Comparison of ENCODE assay signal across 8 cellular contexts in genomic region chr6:149965191-149966020, GRCh38. TPM values are rescaled to one million over a fixed set of nuclear protein-coding genes. Genes with fewer than 3 reads are reported as not detected.
DNase-seq lines count a peak whose midpoint lies in the region; ATAC-seq and TF ChIP-seq lines count a peak whose summit lies in the region.

No MANE protein-coding gene starts in this region.

- H3K36me3 Mint-ChIP-seq in activated B cell treated with CpG ODN at 0.5 μM for 24 hours (ENCODE audit: low read depth), result peaks cover 2% of the 10 kb centered on the region

- no peaks in the 10 kb centered on the region for H3K9me3 ChIP-seq in gastrocnemius medialis

- peak overlapping the region; percentile 51 for H3K4me3 ChIP-seq in fibroblast of pulmonary artery (replicated peaks; ENCODE audit: low read depth, low read length)
- peak overlapping the region; percentile 54 to 82 (median 56) for H3K4me3 ChIP-seq in gastrocnemius medialis

- peak overlapping the region; percentile 91 for H3K4me3 Mint-ChIP-seq in activated B cell treated with CpG ODN at 0.5 μM for 24 hours

- peaks cover 49 to 62% (median 56%) of the 10 kb centered on the region in 3 donors for H3K27me3 ChIP-seq in gastrocnemius medialis

- H3K9me3 Mint-ChIP-seq in activated B cell treated with CpG ODN at 0.5 μM for 24 hours, result no peaks in the 10 kb centered on the region

- H3K4me1 ChIP-seq in gastrocnemius medialis, result peaks cover 15 to 24% of the 10 kb centered on the region in 2 donors

- H3K27me3 Mint-ChIP-seq in activated B cell treated with CpG ODN at 0.5 μM for 24 hours, result peaks cover 78% of the 10 kb centered on the region

- H3K4me1 Mint-ChIP-seq in activated B cell treated with CpG ODN at 0.5 μM for 24 hours, result peaks cover 27% of the 10 kb centered on the region

- in situ Hi-C loops in gastrocnemius medialis (cut with MboI; ENCODE audit: low sequenced_read_pairs in 4 of 4), result no loop called here

- POLR2A ChIA-PET in activated B cell treated with CpG ODN at 0.5 μM for 24 hours (lab: Charles Lee), result interaction anchor here (0.5 kb wide), 1 partner anchor 832 kb away, joined by 4 read pairs; no protein-coding TSS in a partner anchor

- TF ChIP-seq CTCF in activated B cell treated with CpG ODN at 0.5 μM for 24 hours (IDR thresholded peaks at IDR 0.05) (no peak), fibroblast of pulmonary artery (IDR thresholded peaks at IDR 0.05; ENCODE audit: low read length, missing control alignments) (no peak), gastrocnemius medialis (IDR thresholded peaks at IDR 0.05 in 4 of 5, conservative IDR thresholded peaks at IDR 0.05 in 1 of 5) (no peak)

- CTCF ChIA-PET in activated B cell treated with CpG ODN at 0.5 μM for 24 hours (lab: Charles Lee), result interaction anchor here (0.7 kb wide), 1 partner anchor 9 kb away, joined by 3 read pairs; no protein-coding TSS in a partner anchor

- ATAC-seq in activated B cell treated with CpG ODN at 0.5 μM for 24 hours (ENCODE audit: low read depth) (no peak), gastrocnemius medialis (no peak), HG03439 (IDR thresholded peaks at IDR 0.05; ENCODE audit: unreplicated experiment) (no peak), HG02840 (IDR thresholded peaks at IDR 0.05; ENCODE audit: low FRiP score, unreplicated experiment) (no peak)

- DNase-seq in GM03348 (ENCODE audit: low spot score) (peak; percentile 45), activated B cell treated with CpG ODN at 0.5 μM for 24 hours (no peak), fibroblast of pulmonary artery (ENCODE audit: low read depth) (peak; percentile 20), gastrocnemius medialis (no peak), NOMO-1 treated with dmso at 0.1 percent for 144 hours (lab: John Stamatoyannopoulos, UW; ENCODE audit: unreplicated experiment) (no peak), COR-L47 (lab: John Stamatoyannopoulos, UW) (no peak)

- no peak for TF ChIP-seq POLR2A in gastrocnemius medialis (IDR thresholded peaks at IDR 0.05)

- intact Hi-C loops in activated B cell treated with CpG ODN at 0.5 μM for 24 hours (cut with micrococcal nuclease) (no loop called here), gastrocnemius medialis (cut with DNase I; ENCODE audit: low total_unique reads) (no loop called here)

- H3K27ac ChIP-seq in gastrocnemius medialis, result no peak overlapping the region

- H3K36me3 ChIP-seq in gastrocnemius medialis, result no peaks in the 10 kb centered on the region

- peak overlapping the region; percentile 13 for H3K27ac Mint-ChIP-seq in activated B cell treated with CpG ODN at 0.5 μM for 24 hours

RNA-seq across cellular contexts. Expression of gene ULBP1, which starts 1.7 kb away (rescaled TPM):
- total RNA-seq in activated B cell treated with CpG ODN at 0.5 μM for 24 hours, result 1.9 and 2.2 TPM in 2 replicates
- total RNA-seq in gastrocnemius medialis, result under 1 TPM in 1 of 4 donors, not detected in 3; 0.16 TPM

RNA-seq across cellular contexts. Expression of gene ULBP2, which starts 23.6 kb away (rescaled TPM):
- 0.29 and 0.37 TPM in 2 replicates for total RNA-seq in activated B cell treated with CpG ODN at 0.5 μM for 24 hours
- under 1 TPM in 2 of 4 donors, not detected in 2; 0.44 to 0.49 TPM for total RNA-seq in gastrocnemius medialis

RNA-seq across cellular contexts. Expression of gene RAET1G, which starts 42.5 kb away (rescaled TPM):
- total RNA-seq in activated B cell treated with CpG ODN at 0.5 μM for 24 hours, result not detected in 2 replicates
- total RNA-seq in gastrocnemius medialis, result under 1 TPM in 1 of 4 donors, not detected in 3; 0.89 TPM

RNA-seq across cellular contexts. Expression of gene RAET1L, which starts 59.9 kb away (rescaled TPM):
- total RNA-seq in activated B cell treated with CpG ODN at 0.5 μM for 24 hours (not detected in 2 replicates), gastrocnemius medialis (not detected)

Comparison
In these comparisons a context has a peak if more than half of its experiments do, and no peak if none do; other contexts are left out.
1. DNase-seq: peak in GM03348 (single experiment) and fibroblast of pulmonary artery (single experiment); none in activated B cell treated with CpG ODN at 0.5 μM for 24 hours (single experiment), gastrocnemius medialis (0 of 2), NOMO-1 treated with dmso at 0.1 percent for 144 hours (single experiment) and COR-L47 (single experiment).